Comparison of ENCODE assay signal across 11 cellular contexts in genomic region chr2:18413794-18414396, GRCh38.
DNase-seq lines count a peak whose midpoint lies in the region; TF ChIP-seq lines count a peak whose summit lies in the region.
"Had no signal": no experiment of that assay in that cellular context is flagged by ENCODE, and none has a peak within 500 bp of the region (broad histone marks: within the 10 kb centered on the region; RNA-seq: fewer than 3 reads in every experiment).

No MANE protein-coding gene starts in this region.

- intact Hi-C loops in activated T-helper 2 cell treated with anti-CD3 and anti-CD28 coated beads, Interferon-gamma antibody, Interleukin-2, Interleukin-4, amounts not matched to agents 10 μg/mL and 5 μg/mL and 100 μg/mL, durations not matched to agents 14 hours and 24 hours and 36 hours (cut with micrococcal nuclease) = no loop called here

- H3K79me2 ChIP-seq in MM.1S (ENCODE audit: low read length) = no peaks in the 10 kb centered on the region
- H3K79me2 ChIP-seq: parathyroid adenoma had no signal

- no peaks in the 10 kb centered on the region for H3K27me3 ChIP-seq in HUES48 (ENCODE audit: control insufficient read depth, insufficient read depth, low read length)
- no peaks in the 10 kb centered on the region for H3K27me3 ChIP-seq in kidney epithelial cell (ENCODE audit: control insufficient read depth, insufficient read depth, low read length)
- H3K27me3 ChIP-seq in MM.1S (replicated peaks; ENCODE audit: insufficient read depth, low read length) = no peaks in the 10 kb centered on the region

- no peak overlapping the region for H3K27ac Mint-ChIP-seq in activated T-helper 2 cell treated with anti-CD3 and anti-CD28 coated beads, Interferon-gamma antibody, Interleukin-2, Interleukin-4, amounts not matched to agents 10 μg/mL and 5 μg/mL and 100 μg/mL, durations not matched to agents 14 hours and 24 hours and 36 hours
- H3K27ac Mint-ChIP-seq: CD4-positive, CD25-positive, alpha-beta regulatory T cell had no signal

- no peaks in the 10 kb centered on the region for H4K20me1 ChIP-seq in MM.1S (ENCODE audit: insufficient read depth, low read length)

- no peak overlapping the region for H2AFZ ChIP-seq in MM.1S (ENCODE audit: low read length)
- H2AFZ ChIP-seq: parathyroid adenoma had no signal

- no peak overlapping the region for H3K4me2 ChIP-seq in MM.1S (ENCODE audit: low read depth, low read length)

- no peak overlapping the region for H3K4me3 ChIP-seq in HUES48 (ENCODE audit: low read depth, low read length)
- H3K4me3 ChIP-seq in cardiac fibroblast (replicated peaks in 1 of 2; ENCODE audit: low read depth in 2 of 2, low read length in 2 of 2) = peak overlapping the region in 1 of 2 donors; percentile 31
- H3K4me3 ChIP-seq in kidney epithelial cell (ENCODE audit: low read depth, low read length) = no peak overlapping the region
- no peak overlapping the region for H3K4me3 ChIP-seq in MM.1S (ENCODE audit: low read length)

- no peaks in the 10 kb centered on the region for H3K4me1 Mint-ChIP-seq in activated T-helper 2 cell treated with anti-CD3 and anti-CD28 coated beads, Interferon-gamma antibody, Interleukin-2, Interleukin-4, amounts not matched to agents 10 μg/mL and 5 μg/mL and 100 μg/mL, durations not matched to agents 14 hours and 24 hours and 36 hours (ENCODE audit: low read depth)
- H3K4me1 Mint-ChIP-seq: CD4-positive, CD25-positive, alpha-beta regulatory T cell had no signal

- H3F3A ChIP-seq in MM.1S (ENCODE audit: insufficient read depth, low read length) = no peaks in the 10 kb centered on the region

- no peaks in the 10 kb centered on the region for H3K9me3 Mint-ChIP-seq in activated T-helper 2 cell treated with anti-CD3 and anti-CD28 coated beads, Interferon-gamma antibody, Interleukin-2, Interleukin-4, amounts not matched to agents 10 μg/mL and 5 μg/mL and 100 μg/mL, durations not matched to agents 14 hours and 24 hours and 36 hours
- H3K9me3 Mint-ChIP-seq: CD4-positive, CD25-positive, alpha-beta regulatory T cell had no signal

- no peaks in the 10 kb centered on the region for H3K36me3 ChIP-seq in HUES48 (ENCODE audit: control insufficient read depth, insufficient read depth, low read length)
- H3K36me3 ChIP-seq in kidney epithelial cell (ENCODE audit: control insufficient read depth, insufficient read depth, low read length) = no peaks in the 10 kb centered on the region
- no peaks in the 10 kb centered on the region for H3K36me3 ChIP-seq in MM.1S (replicated peaks; ENCODE audit: insufficient read depth, low read length)

- H3K36me3 Mint-ChIP-seq in activated T-helper 2 cell treated with anti-CD3 and anti-CD28 coated beads, Interferon-gamma antibody, Interleukin-2, Interleukin-4, amounts not matched to agents 10 μg/mL and 5 μg/mL and 100 μg/mL, durations not matched to agents 14 hours and 24 hours and 36 hours (ENCODE audit: low read depth) = no peaks in the 10 kb centered on the region
- H3K36me3 Mint-ChIP-seq: CD4-positive, CD25-positive, alpha-beta regulatory T cell had no signal

- H3K9me3 ChIP-seq in HUES48 (ENCODE audit: control insufficient read depth, insufficient read depth, low read length) = no peaks in the 10 kb centered on the region
- H3K9me3 ChIP-seq in MM.1S (replicated peaks; ENCODE audit: insufficient read depth, low read length) = no peaks in the 10 kb centered on the region

- no peak for TF ChIP-seq CTCF in cardiac fibroblast (IDR thresholded peaks at IDR 0.05; ENCODE audit: low read depth, low read length)
- TF ChIP-seq CTCF in kidney epithelial cell (IDR thresholded peaks at IDR 0.05; ENCODE audit: insufficient read depth, low read length, poor library complexity, severe bottlenecking) = no peak
- no peak for TF ChIP-seq CTCF in MM.1S (IDR thresholded peaks at IDR 0.05; ENCODE audit: low read length)

- H3K4me1 ChIP-seq in HUES48 (ENCODE audit: control insufficient read depth, insufficient read depth, low read length) = no peaks in the 10 kb centered on the region; the same call in 1 of the 2 replicates
- no peaks in the 10 kb centered on the region for H3K4me1 ChIP-seq in MM.1S (ENCODE audit: low read length)
- H3K4me1 ChIP-seq: parathyroid adenoma had no signal

- no peak overlapping the region for H3K4me3 Mint-ChIP-seq in activated T-helper 2 cell treated with anti-CD3 and anti-CD28 coated beads, Interferon-gamma antibody, Interleukin-2, Interleukin-4, amounts not matched to agents 10 μg/mL and 5 μg/mL and 100 μg/mL, durations not matched to agents 14 hours and 24 hours and 36 hours (ENCODE audit: low read depth)
- H3K4me3 Mint-ChIP-seq: CD4-positive, CD25-positive, alpha-beta regulatory T cell had no signal

- H3K9me2 ChIP-seq in MM.1S (replicated peaks; ENCODE audit: insufficient read depth, low read length) = no peaks in the 10 kb centered on the region

- H3K27me3 Mint-ChIP-seq in activated T-helper 2 cell treated with anti-CD3 and anti-CD28 coated beads, Interferon-gamma antibody, Interleukin-2, Interleukin-4, amounts not matched to agents 10 μg/mL and 5 μg/mL and 100 μg/mL, durations not matched to agents 14 hours and 24 hours and 36 hours (ENCODE audit: low read depth) = no peaks in the 10 kb centered on the region
- H3K27me3 Mint-ChIP-seq: CD4-positive, CD25-positive, alpha-beta regulatory T cell had no signal

- H3K27ac ChIP-seq in HUES48 (ENCODE audit: low read depth, low read length) = peak overlapping the region; percentile 27
- no peak overlapping the region for H3K27ac ChIP-seq in MM.1S (ENCODE audit: low read length)
- H3K27ac ChIP-seq: parathyroid adenoma had no signal

- H3K9ac ChIP-seq in HUES48 (ENCODE audit: low read depth, low read length) (no peak overlapping the region), MM.1S (ENCODE audit: low read length) (no peak overlapping the region)
- H3K9ac ChIP-seq: parathyroid adenoma had no signal

- DNase-seq in 8988T (peak; percentile 26), cardiac fibroblast (ENCODE audit: low read depth in 2 of 2) (peak; percentile 81 to 92), kidney epithelial cell (ENCODE audit: low read depth) (peak; percentile 58), inferior parietal cortex (ENCODE audit: extremely low spot score) (no peak), MM.1S (no peak), CD1c-positive myeloid dendritic cell (ENCODE audit: extremely low spot score) (no peak)
- DNase-seq in activated T-helper 2 cell treated with anti-CD3 and anti-CD28 coated beads, Interferon-gamma antibody, Interleukin-2, Interleukin-4, amounts not matched to agents 10 μg/mL and 5 μg/mL and 100 μg/mL, durations not matched to agents 14 hours and 24 hours and 36 hours (ENCODE audit: low spot score) = no peak
- DNase-seq: CD4-positive, CD25-positive, alpha-beta regulatory T cell; NCI-H526 had no signal

Comparison
In these comparisons a context has a peak if more than half of its experiments do, and no peak if none do; other contexts are left out.
1. DNase-seq: peak in 8988T (single experiment), cardiac fibroblast (2 of 2) and kidney epithelial cell (single experiment); none in activated T-helper 2 cell treated with anti-CD3 and anti-CD28 coated beads, Interferon-gamma antibody, Interleukin-2, Interleukin-4, amounts not matched to agents 10 μg/mL and 5 μg/mL and 100 μg/mL, durations not matched to agents 14 hours and 24 hours and 36 hours (single experiment), inferior parietal cortex (single experiment), MM.1S (single experiment) and CD1c-positive myeloid dendritic cell (single experiment).